Comparison of ENCODE assay signal across 8 cellular contexts in genomic region chr6:155418017-155418749, GRCh38.
DNase-seq lines count a peak whose midpoint lies in the region; ATAC-seq and FAIRE-seq lines count a peak whose summit lies in the region.

No MANE protein-coding gene starts in this region.

- DNase-seq in NCI-H748 treated with DMSO at 0.1 percent for 48 hours (lab: John Stamatoyannopoulos, UW) (peak; percentile 58), activated T-cell treated with anti-CD3 and anti-CD28 coated beads for 4 hours (peak; percentile 65), fibroblast of the conjunctiva (ENCODE audit: low read depth) (peak; percentile 61), NCI-H510A treated with DMSO at 0.1 percent for 48 hours (lab: John Stamatoyannopoulos, UW) (no peak), RCC 7860 (ENCODE audit: low spot score) (no peak)
- DNase-seq in stimulated activated CD4-positive, alpha-beta T cell treated with anti-CD3 and anti-CD28 coated beads, Interleukin-2, amount 100 ng/mL, for 4 hours (ENCODE audit: low read depth): peak; percentile 73

- FAIRE-seq in RCC 7860 (lab: Jason Lieb, UNC): no peak

- peak; percentile 74 for ATAC-seq in GM18499 (IDR thresholded peaks at IDR 0.05; ENCODE audit: insufficient read depth, unreplicated experiment)
- peak; percentile 61 for ATAC-seq in HG02763 (IDR thresholded peaks at IDR 0.05; ENCODE audit: unreplicated experiment)

Comparison
In these comparisons a context has a peak if more than half of its experiments do, and no peak if none do; other contexts are left out.
1. DNase-seq: peak in NCI-H748 treated with DMSO at 0.1 percent for 48 hours (single experiment), activated T-cell treated with anti-CD3 and anti-CD28 coated beads for 4 hours (single experiment), fibroblast of the conjunctiva (single experiment) and stimulated activated CD4-positive, alpha-beta T cell treated with anti-CD3 and anti-CD28 coated beads, Interleukin-2, amount 100 ng/mL, for 4 hours (single experiment); none in NCI-H510A treated with DMSO at 0.1 percent for 48 hours (single experiment) and RCC 7860 (single experiment).